20 cellular contexts compared by ENCODE assay signal in the genomic region with DNA sequence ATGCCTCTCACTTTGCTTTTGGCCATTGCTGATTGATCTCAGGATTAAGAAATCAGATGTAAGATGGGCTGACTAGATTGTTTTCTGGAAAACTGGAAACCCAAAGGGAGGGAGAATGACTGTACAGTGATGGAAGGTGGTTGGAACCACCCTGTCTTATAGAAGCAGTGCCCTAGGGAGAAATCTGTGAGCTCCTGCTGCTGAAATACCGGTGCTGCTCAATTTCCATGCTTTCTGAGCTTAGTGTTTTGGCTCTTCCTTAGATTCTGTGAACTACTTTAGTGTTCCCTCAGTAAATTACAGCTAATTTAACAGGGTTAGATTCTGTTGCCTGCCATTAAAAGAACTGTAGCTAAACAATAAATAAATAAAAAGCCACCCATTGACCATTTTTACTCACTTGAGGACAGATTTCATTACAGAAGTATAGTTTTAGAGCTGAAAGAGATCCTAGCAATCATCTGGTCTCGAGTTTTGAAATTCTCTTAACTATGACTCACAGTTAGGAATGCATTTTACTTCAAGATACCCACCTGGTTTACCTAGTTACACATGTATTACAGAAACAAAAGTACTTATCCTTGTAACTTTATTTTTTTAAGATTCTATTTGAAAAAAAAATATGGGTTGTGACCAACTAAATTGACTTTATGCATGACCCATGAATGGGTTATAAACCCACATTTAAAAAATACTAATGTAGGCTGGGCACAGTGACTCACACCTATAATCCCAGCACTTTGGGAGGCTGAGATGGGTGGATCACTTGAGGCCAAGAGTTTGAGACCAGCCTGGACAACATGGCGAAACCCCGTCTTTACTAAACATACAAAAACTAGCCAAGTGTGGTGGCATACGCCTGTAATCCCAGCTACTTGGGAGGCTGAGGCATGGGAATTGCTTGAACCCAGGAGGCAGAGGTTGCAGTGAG. TPM values are rescaled to one million over a fixed set of nuclear protein-coding genes. Genes with fewer than 3 reads are reported as not detected.
DNase-seq lines count a peak whose midpoint lies in the region; FAIRE-seq and TF ChIP-seq lines count a peak whose summit lies in the region.
"Had no signal": no experiment of that assay in that cellular context is flagged by ENCODE, and none has a peak within 500 bp of the region (broad histone marks: within the 10 kb centered on the region; RNA-seq: fewer than 3 reads in every experiment).

No MANE protein-coding gene starts in this region.

- no peak overlapping the region for H3K9ac ChIP-seq in mammary epithelial cell (ENCODE audit: insufficient read depth, low read length)
- no peak overlapping the region for H3K9ac ChIP-seq in kidney (ENCODE audit: low read length in 2 of 2)
- H3K9ac ChIP-seq: neural progenitor cell had no signal

- TF ChIP-seq CTCF in mammary epithelial cell (conservative IDR thresholded peaks at IDR 0.05 in 1 of 2, IDR thresholded peaks at IDR 0.05 in 1 of 2; ENCODE audit: extremely low read depth in 1 of 2, insufficient read depth in 1 of 2, low read depth in 1 of 2, low read length in 2 of 2), result no peak
- no peak for TF ChIP-seq CTCF in kidney epithelial cell (IDR thresholded peaks at IDR 0.05; ENCODE audit: insufficient read depth, low read length, poor library complexity, severe bottlenecking)
- no peak for TF ChIP-seq CTCF in kidney (IDR thresholded peaks at IDR 0.05; ENCODE audit: borderline replicate concordance, extremely low read depth, insufficient read depth)

- no TSS peak for BruUV-seq in mammary epithelial cell (replicated peaks; lab: Mats Ljungman, UMichigan)

- H4K20me1 ChIP-seq in mammary epithelial cell (ENCODE audit: insufficient read depth, low read length), result no peaks in the 10 kb centered on the region

- H3K27ac ChIP-seq in mammary epithelial cell (ENCODE audit: insufficient read depth, low read depth, low read length), result peak overlapping the region; percentile 92
- no peak overlapping the region for H3K27ac ChIP-seq in kidney (ENCODE audit: low read depth in 2 of 2, low read length in 2 of 2)
- H3K27ac ChIP-seq: 22Rv1, gastrocnemius medialis, neural progenitor cell, psoas muscle, transverse colon had no signal

- no peak for FAIRE-seq in kidney (lab: Jason Lieb, UNC)

- CTCF ChIA-PET in mammary epithelial cell (lab: Charles Lee; ENCODE audit: low non-redundant PET), result interaction anchor here (0.6 kb wide), 2 partner anchors 15 to 213 kb away, joined by 3 to 7 read pairs; no protein-coding TSS in a partner anchor

- WGBS in mammary epithelial cell (ENCODE audit: low coverage, missing lambda C conversion rate), result 46% methylated on average over 4 of the region's 5 CpGs

- no peak overlapping the region for H2AFZ ChIP-seq in mammary epithelial cell (ENCODE audit: low read depth, low read length)
- H2AFZ ChIP-seq: neural progenitor cell had no signal

- peaks cover 72% of the 10 kb centered on the region for H3K79me2 ChIP-seq in mammary epithelial cell (ENCODE audit: insufficient read depth, low read length)

- H3K4me3 ChIP-seq in mammary epithelial cell (replicated peaks in 1 of 3; ENCODE audit: insufficient read depth in 1 of 3, low read depth in 2 of 3, low read length in 3 of 3) (peak overlapping the region in 1 of 3 experiments; percentile 9), kidney epithelial cell (ENCODE audit: low read depth, low read length) (no peak overlapping the region), kidney (ENCODE audit: low read length in 2 of 2) (no peak overlapping the region)
- H3K4me3 ChIP-seq: gastrocnemius medialis, neural progenitor cell, psoas muscle, skin epidermis, transverse colon had no signal

- DNase-seq in NCI-H82 (lab: John Stamatoyannopoulos, UW), result peak; percentile 12
- no peak for DNase-seq in NCI-H82 treated with DMSO at 0.1 percent for 48 hours (lab: John Stamatoyannopoulos, UW; ENCODE audit: unreplicated experiment)
- DNase-seq in mammary epithelial cell, result peak; percentile 77
- peak; percentile 31 for DNase-seq in kidney epithelial cell (ENCODE audit: low read depth)
- DNase-seq in NCI-H345 (lab: John Stamatoyannopoulos, UW), result no peak
- DNase-seq in kidney, result no peak
- DNase-seq in stimulated activated CD8-positive, alpha-beta memory T cell treated with anti-CD3 and anti-CD28 coated beads, Interleukin-4, amount 100 ng/mL, for 48 hours, result no peak
- no peak for DNase-seq in NCI-H2227 treated with DMSO at 0.1 percent for 48 hours (lab: John Stamatoyannopoulos, UW)
- DNase-seq: activated CD4-positive, alpha-beta T cell treated with anti-CD3 and anti-CD28 coated beads, Interleukin-2, amount 50 U/mL, for 1 hour; activated effector memory CD4-positive, alpha-beta T cell treated with anti-CD3 and anti-CD28 coated beads, Interleukin-2, amount 50 U/mL, for 16 hours; activated naive CD8-positive, alpha-beta T cell treated with anti-CD3 and anti-CD28 coated beads, Interleukin-2, amount 50 U/mL, for 24 hours; dermis blood vessel endothelial cell; gastrocnemius medialis; H7; NCI-H774; psoas muscle; transverse colon had no signal

- H3K9me3 ChIP-seq in mammary epithelial cell (replicated peaks; ENCODE audit: insufficient read depth, low read length), result no peaks in the 10 kb centered on the region
- no peaks in the 10 kb centered on the region for H3K9me3 ChIP-seq in kidney (ENCODE audit: control insufficient read depth in 1 of 2, low read length in 2 of 2)
- H3K9me3 ChIP-seq: gastrocnemius medialis, psoas muscle, transverse colon had no signal

- H3K4me1 ChIP-seq in mammary epithelial cell (ENCODE audit: insufficient read depth, low read length) (peaks cover 16% of the 10 kb centered on the region), kidney (ENCODE audit: control insufficient read depth in 1 of 2, insufficient read depth in 1 of 2, low read depth in 1 of 2, low read length in 2 of 2) (peaks cover 4 to 17% of the 10 kb centered on the region in 2 donors)
- H3K4me1 ChIP-seq: neural progenitor cell had no signal

- in situ Hi-C loops in mammary epithelial cell (cut with MboI; ENCODE audit: low sequenced_read_pairs in 2 of 2), result no loop called here

- H3K36me3 ChIP-seq in mammary epithelial cell (ENCODE audit: insufficient read depth, low read length) (peaks cover 9% of the 10 kb centered on the region), kidney epithelial cell (ENCODE audit: control insufficient read depth, insufficient read depth, low read length) (no peaks in the 10 kb centered on the region), kidney (ENCODE audit: control insufficient read depth in 1 of 2, insufficient read depth in 2 of 2, low read length in 2 of 2) (peaks cover 4 to 8% of the 10 kb centered on the region in 2 donors)
- H3K36me3 ChIP-seq: transverse colon had no signal

- H3K27me3 ChIP-seq in mammary epithelial cell (ENCODE audit: insufficient read depth, low read length) (no peaks in the 10 kb centered on the region), kidney epithelial cell (ENCODE audit: control insufficient read depth, insufficient read depth, low read length) (no peaks in the 10 kb centered on the region)
- H3K27me3 ChIP-seq: gastrocnemius medialis, neural progenitor cell, transverse colon had no signal

- dilution Hi-C loops in mammary epithelial cell (cut with HindIII; ENCODE audit: low sequenced_read_pairs), result no loop called here

- intact Hi-C loops in mammary epithelial cell (cut with micrococcal nuclease), result loop anchor here (10.0 kb wide), 1 partner anchor 147 kb away; a partner anchor contains a TSS
- intact Hi-C loops in kidney (cut with DNase I), result no loop called here

- peak overlapping the region; percentile 69 for H3K4me2 ChIP-seq in mammary epithelial cell (ENCODE audit: insufficient read depth, low read depth, low read length)
- H3K4me2 ChIP-seq: neural progenitor cell had no signal

RNA-seq across cellular contexts. Expression of a gene that starts 33.2 kb away (rescaled TPM):
- total RNA-seq in mammary epithelial cell (100 to 1,000 TPM in 1 of 2 donors, 10 to 100 TPM in 1; 79.7 to 118 TPM), kidney epithelial cell (31.9 TPM in 2 replicates), kidney (30.3 TPM)
- polyA plus RNA-seq in mammary epithelial cell (17.9 TPM), kidney (ENCODE audit: insufficient read depth, low read depth, low replicate concordance) (7.5 TPM)
- 107 TPM for polyA minus RNA-seq in mammary epithelial cell

Comparison
In these comparisons a context has a peak if more than half of its experiments do, and no peak if none do; other contexts are left out.
1. DNase-seq: peak in NCI-H82 (single experiment), mammary epithelial cell (single experiment) and kidney epithelial cell (single experiment); none in NCI-H82 treated with DMSO at 0.1 percent for 48 hours (single experiment), NCI-H345 (single experiment), kidney (single experiment), stimulated activated CD8-positive, alpha-beta memory T cell treated with anti-CD3 and anti-CD28 coated beads, Interleukin-4, amount 100 ng/mL, for 48 hours (single experiment) and NCI-H2227 treated with DMSO at 0.1 percent for 48 hours (single experiment).